ENCODE assay signal across 23 cellular contexts in the genomic region with DNA sequence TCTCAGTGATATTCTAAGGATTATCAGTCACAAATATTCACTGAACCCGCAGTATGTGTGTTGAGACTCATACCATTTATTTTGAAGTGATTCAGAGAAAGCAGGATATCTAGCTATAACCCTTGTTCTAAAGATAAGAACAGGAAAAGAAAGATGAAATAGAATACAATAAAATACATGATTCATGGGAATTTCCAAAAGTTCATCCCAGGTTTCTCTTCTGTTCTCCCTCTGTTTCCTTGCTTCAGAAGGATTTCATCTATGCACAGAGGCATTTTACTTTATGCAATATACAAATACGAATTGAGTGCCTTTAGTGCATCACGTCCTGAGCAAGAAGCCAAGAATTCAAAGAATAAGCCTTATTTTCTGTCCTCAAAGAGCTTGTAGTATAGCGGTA.
"Had no signal": no experiment of that assay in that cellular context is flagged by ENCODE, and none has a peak within 500 bp of the region (broad histone marks: within the 10 kb centered on the region; RNA-seq: fewer than 3 reads in every experiment).

No MANE protein-coding gene starts in this region.

- H3K4me3 ChIP-seq: coronary artery, lung, psoas muscle, right lobe of liver, spleen, tibial artery, upper lobe of left lung, uterus had no signal

- H3K9me3 ChIP-seq: neutrophil, psoas muscle, right lobe of liver, spleen, tibial artery, upper lobe of left lung, uterus had no signal

- H3K27ac ChIP-seq: coronary artery, foreskin keratinocyte, neutrophil, psoas muscle, right lobe of liver, spleen, tibial artery, upper lobe of left lung, uterus had no signal

- H3K27me3 ChIP-seq: foreskin keratinocyte, neutrophil, right lobe of liver, spleen, tibial artery, upper lobe of left lung, uterus had no signal

- ATAC-seq: foreskin keratinocyte; left colon; left ventricle myocardium superior; naive thymus-derived CD4-positive, alpha-beta T cell; psoas muscle; right lobe of liver; stimulated activated memory B cell treated with anti-CD40 and anti-IgM and Interleukin-4, amounts not matched to agents 10 μg/mL and 1 μg/mL and 100 μg/mL, for 72 hours had no signal

- DNase-seq: effector CD4-positive, alpha-beta T cell; endodermal cell; foreskin keratinocyte; kidney; left colon; left ventricle myocardium superior; mesenchymal stem cell; naive thymus-derived CD4-positive, alpha-beta T cell; nephron progenitor cell; psoas muscle; retina; right lobe of liver; spleen; stimulated activated CD4-positive, alpha-beta T cell treated with anti-CD3 and anti-CD28 coated beads, Interleukin-15, amount 100 ng/mL, for 24 hours; stimulated activated CD4-positive, alpha-beta T cell treated with anti-CD3 and anti-CD28 coated beads, Interleukin-1b, Interleukin-23, amount 100 ng/mL, for 48 hours; stimulated activated CD4-positive, alpha-beta T cell treated with anti-CD3 and anti-CD28 coated beads, Interleukin-4, amount 100 ng/mL, for 24 hours; tibial artery; upper lobe of left lung; uterus had no signal

- H3K4me1 ChIP-seq: foreskin keratinocyte, psoas muscle, right lobe of liver, spleen, tibial artery, upper lobe of left lung, uterus had no signal

- H3K36me3 ChIP-seq: neutrophil, right lobe of liver, spleen, tibial artery, upper lobe of left lung, uterus had no signal
